19 cellular contexts compared by ENCODE assay signal in the genomic region with DNA sequence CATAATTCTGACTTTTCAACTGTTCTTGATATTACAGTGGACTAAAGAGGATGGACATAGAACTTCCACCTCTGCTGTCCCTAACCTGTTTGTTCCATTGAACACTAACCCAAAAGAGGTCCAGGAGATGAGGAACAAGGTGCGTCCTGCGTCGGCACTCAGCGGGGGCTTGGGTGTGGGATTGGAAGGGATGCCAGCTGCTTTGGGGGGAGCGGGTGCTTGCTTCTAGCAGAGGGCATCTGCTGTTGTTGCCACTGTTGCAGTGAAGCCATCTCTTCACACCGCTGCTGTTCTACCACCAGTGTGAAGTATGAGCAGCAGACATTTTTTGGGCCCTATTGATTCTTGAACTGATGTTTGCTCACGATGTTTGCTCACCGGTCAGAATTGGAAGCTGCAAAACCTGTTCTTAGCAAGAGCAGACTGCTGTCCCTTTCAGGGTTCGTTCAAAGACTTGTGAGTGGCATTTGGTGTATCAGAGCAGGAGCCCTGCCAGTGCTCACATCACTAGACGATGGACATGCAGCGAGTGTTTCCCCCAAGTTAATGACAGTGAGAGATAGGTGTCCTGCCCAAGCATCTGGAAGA. TPM values are rescaled to one million over a fixed set of nuclear protein-coding genes. Genes with fewer than 3 reads are reported as not detected.
DNase-seq lines count a peak whose midpoint lies in the region; ATAC-seq, FAIRE-seq and TF ChIP-seq lines count a peak whose summit lies in the region.
"Had no signal": no experiment of that assay in that cellular context is flagged by ENCODE, and none has a peak within 500 bp of the region (broad histone marks: within the 10 kb centered on the region; RNA-seq: fewer than 3 reads in every experiment).

No MANE protein-coding gene starts in this region.

- no peak overlapping the region for H3K4me3 ChIP-seq in pancreas
- H3K4me3 ChIP-seq in coronary artery = no peak overlapping the region
- H3K4me3 ChIP-seq: ascending aorta, SK-N-MC, tibial artery had no signal

- peak overlapping the region; percentile 58 for H3K27ac Mint-ChIP-seq in activated CD4-positive, alpha-beta T cell treated with anti-CD3 and anti-CD28 coated beads, Interleukin-2, amount 10 ng/mL, durations not matched to agents 24 days and 14 days
- peak overlapping the region; percentile 58 to 81 for H3K27ac Mint-ChIP-seq in effector memory CD8-positive, alpha-beta T cell
- H3K27ac Mint-ChIP-seq: activated CD4-positive, alpha-beta memory T cell treated with anti-CD3 and anti-CD28 coated beads, Interleukin-2, amount 10 ng/mL, durations not matched to agents 7 days and 5 days had no signal

- no peak for DNase-seq in activated CD4-positive, alpha-beta T cell treated with anti-CD3 and anti-CD28 coated beads, Interleukin-2, amount 10 ng/mL, durations not matched to agents 24 days and 14 days
- DNase-seq in activated CD4-positive, alpha-beta T cell treated with anti-CD3 and anti-CD28 coated beads, Interleukin-2, amount 50 U/mL, for 1 hour = no peak
- peak in 2 of 3 experiments; percentile 50 to 86 for DNase-seq in NCI-H1417 (lab: John Stamatoyannopoulos, UW)
- DNase-seq in effector memory CD8-positive, alpha-beta T cell = no peak
- DNase-seq in pancreas = peak in 2 of 6 donors; percentile 59 to 63
- DNase-seq in coronary artery (ENCODE audit: low spot score) = no peak
- DNase-seq in occipital lobe (lab: John Stamatoyannopoulos, UW) = no peak
- DNase-seq: activated CD4-positive, alpha-beta memory T cell treated with anti-CD3 and anti-CD28 coated beads, Interleukin-2, amount 10 ng/mL, durations not matched to agents 7 days and 5 days; activated effector memory CD4-positive, alpha-beta T cell treated with Interleukin-2 at 50 U/mL for 16 hours; KG1; midbrain; NCI-H1092 treated with DMSO at 0.1 percent for 48 hours; NCI-H446 treated with DMSO at 0.1 percent for 48 hours; OCI-M1 had no signal

- intact Hi-C loops in activated CD4-positive, alpha-beta T cell treated with anti-CD3 and anti-CD28 coated beads, Interleukin-2, amount 10 ng/mL, durations not matched to agents 24 days and 14 days (cut with micrococcal nuclease) = no loop called here
- intact Hi-C loops in pancreas (cut with DNase I) = no loop called here

- no peak for FAIRE-seq in pancreas (lab: Jason Lieb, UNC)
- FAIRE-seq: colon had no signal

- no peak for ATAC-seq in effector memory CD8-positive, alpha-beta T cell (replicated peaks)
- ATAC-seq in pancreas (peak; percentile 77 to 94 (median 86)), GM18873 (IDR thresholded peaks at IDR 0.05; ENCODE audit: low FRiP score, unreplicated experiment) (no peak)

- no peaks in the 10 kb centered on the region for H3K27me3 ChIP-seq in pancreas
- H3K27me3 ChIP-seq: ascending aorta, tibial artery had no signal

- H3K9me3 ChIP-seq in pancreas = no peaks in the 10 kb centered on the region
- H3K9me3 ChIP-seq: ascending aorta, tibial artery had no signal

- H3K27me3 Mint-ChIP-seq in activated CD4-positive, alpha-beta T cell treated with anti-CD3 and anti-CD28 coated beads, Interleukin-2, amount 10 ng/mL, durations not matched to agents 24 days and 14 days = no peaks in the 10 kb centered on the region
- H3K27me3 Mint-ChIP-seq in effector memory CD8-positive, alpha-beta T cell = no peaks in the 10 kb centered on the region
- H3K27me3 Mint-ChIP-seq: activated CD4-positive, alpha-beta memory T cell treated with anti-CD3 and anti-CD28 coated beads, Interleukin-2, amount 10 ng/mL, durations not matched to agents 7 days and 5 days had no signal

- H3K9me3 Mint-ChIP-seq in activated CD4-positive, alpha-beta T cell treated with anti-CD3 and anti-CD28 coated beads, Interleukin-2, amount 10 ng/mL, durations not matched to agents 24 days and 14 days = no peaks in the 10 kb centered on the region
- no peaks in the 10 kb centered on the region for H3K9me3 Mint-ChIP-seq in effector memory CD8-positive, alpha-beta T cell
- H3K9me3 Mint-ChIP-seq: activated CD4-positive, alpha-beta memory T cell treated with anti-CD3 and anti-CD28 coated beads, Interleukin-2, amount 10 ng/mL, durations not matched to agents 7 days and 5 days had no signal

- no peak for TF ChIP-seq CTCF in pancreas (IDR thresholded peaks at IDR 0.05)
- no peak for TF ChIP-seq CTCF in coronary artery (IDR thresholded peaks at IDR 0.05)

- H3K4me1 ChIP-seq in pancreas = peaks cover 12 to 16% (median 16%) of the 10 kb centered on the region in 3 donors
- H3K4me1 ChIP-seq: ascending aorta had no signal

- H3K36me3 Mint-ChIP-seq in activated CD4-positive, alpha-beta T cell treated with anti-CD3 and anti-CD28 coated beads, Interleukin-2, amount 10 ng/mL, durations not matched to agents 24 days and 14 days (ENCODE audit: low read depth) = peaks cover 57% of the 10 kb centered on the region
- H3K36me3 Mint-ChIP-seq in effector memory CD8-positive, alpha-beta T cell (ENCODE audit: insufficient read depth) = peaks cover 51% of the 10 kb centered on the region

- H3K27ac ChIP-seq in pancreas = no peak overlapping the region
- no peak overlapping the region for H3K27ac ChIP-seq in coronary artery
- H3K27ac ChIP-seq: ascending aorta, SK-N-MC, tibial artery had no signal

- peaks cover 21% of the 10 kb centered on the region for H3K4me1 Mint-ChIP-seq in activated CD4-positive, alpha-beta T cell treated with anti-CD3 and anti-CD28 coated beads, Interleukin-2, amount 10 ng/mL, durations not matched to agents 24 days and 14 days
- H3K4me1 Mint-ChIP-seq in effector memory CD8-positive, alpha-beta T cell (ENCODE audit: low read depth in 2 of 2) = peaks cover 25 to 26% of the 10 kb centered on the region in 2 donors

- H3K36me3 ChIP-seq in pancreas = peaks cover 0 to 42% (median 9%) of the 10 kb centered on the region in 3 donors

- H3K4me3 Mint-ChIP-seq in activated CD4-positive, alpha-beta T cell treated with anti-CD3 and anti-CD28 coated beads, Interleukin-2, amount 10 ng/mL, durations not matched to agents 24 days and 14 days = no peak overlapping the region
- H3K4me3 Mint-ChIP-seq in effector memory CD8-positive, alpha-beta T cell = peak overlapping the region in 1 of 2 donors; percentile 19
- H3K4me3 Mint-ChIP-seq: activated CD4-positive, alpha-beta memory T cell treated with anti-CD3 and anti-CD28 coated beads, Interleukin-2, amount 10 ng/mL, durations not matched to agents 7 days and 5 days had no signal

- 20 to 32% methylated on average over 11 of the region's 11 CpGs for WGBS in pancreas, 2 donors

RNA-seq across cellular contexts. Expression of a gene that starts 55.4 kb away (rescaled TPM):
- 132 and 141 TPM in 2 replicates for total RNA-seq in activated CD4-positive, alpha-beta T cell treated with anti-CD3 and anti-CD28 coated beads, Interleukin-2, amount 10 ng/mL, durations not matched to agents 24 days and 14 days
- 10 to 100 TPM; 15.2 to 31.0 (median 19.1) TPM for total RNA-seq in pancreas
- 10 to 100 TPM; 11.1 to 15.9 TPM for polyA plus RNA-seq in pancreas
- total RNA-seq in occipital lobe = 5.6 TPM

RNA-seq across cellular contexts. Expression of a gene that starts 55.6 kb away (rescaled TPM):
- 4.6 and 5.3 TPM in 2 replicates for total RNA-seq in activated CD4-positive, alpha-beta T cell treated with anti-CD3 and anti-CD28 coated beads, Interleukin-2, amount 10 ng/mL, durations not matched to agents 24 days and 14 days
- 1 to 10 TPM; 4.6 to 6.3 (median 5.3) TPM for total RNA-seq in pancreas
- 1 to 10 TPM; 7.5 to 9.7 TPM for polyA plus RNA-seq in pancreas
- 53.8 TPM for total RNA-seq in occipital lobe

Comparison
In these comparisons a context has a peak if more than half of its experiments do, and no peak if none do; other contexts are left out.
1. DNase-seq: peak in NCI-H1417 (2 of 3); none in activated CD4-positive, alpha-beta T cell treated with anti-CD3 and anti-CD28 coated beads, Interleukin-2, amount 10 ng/mL, durations not matched to agents 24 days and 14 days (single experiment), activated CD4-positive, alpha-beta T cell treated with anti-CD3 and anti-CD28 coated beads, Interleukin-2, amount 50 U/mL, for 1 hour (single experiment), effector memory CD8-positive, alpha-beta T cell (0 of 3), coronary artery (single experiment) and occipital lobe (single experiment).
2. ATAC-seq: peak in pancreas (4 of 4); none in effector memory CD8-positive, alpha-beta T cell (single experiment) and GM18873 (single experiment).